ENCODE assay signal across 8 cellular contexts in genomic region chr4:55841373-55842239, GRCh38. TPM values are rescaled to one million over a fixed set of nuclear protein-coding genes. Genes with fewer than 3 reads are reported as not detected.
"Had no signal": no experiment of that assay in that cellular context is flagged by ENCODE, and none has a peak within 500 bp of the region (broad histone marks: within the 10 kb centered on the region; RNA-seq: fewer than 3 reads in every experiment).

No MANE protein-coding gene starts in this region.

RNA-seq across cellular contexts. Expression of gene EXOC1L, which starts 22.0 kb away (rescaled TPM):
- total RNA-seq: activated CD4-positive, alpha-beta T cell treated with anti-CD3 and anti-CD28 coated beads, Interleukin-2, amount 10 ng/mL, durations not matched to agents 24 days and 14 days; activated CD8-positive, alpha-beta T cell treated with anti-CD3 and anti-CD28 coated beads, Interleukin-2, amount 10 ng/mL, durations not matched to agents 7 days and 5 days; adrenal gland; liver; pancreas; renal cortical epithelial cell; T-helper 17 cell; ureter had no signal
